19 cellular contexts compared by ENCODE assay signal in the genomic region with DNA sequence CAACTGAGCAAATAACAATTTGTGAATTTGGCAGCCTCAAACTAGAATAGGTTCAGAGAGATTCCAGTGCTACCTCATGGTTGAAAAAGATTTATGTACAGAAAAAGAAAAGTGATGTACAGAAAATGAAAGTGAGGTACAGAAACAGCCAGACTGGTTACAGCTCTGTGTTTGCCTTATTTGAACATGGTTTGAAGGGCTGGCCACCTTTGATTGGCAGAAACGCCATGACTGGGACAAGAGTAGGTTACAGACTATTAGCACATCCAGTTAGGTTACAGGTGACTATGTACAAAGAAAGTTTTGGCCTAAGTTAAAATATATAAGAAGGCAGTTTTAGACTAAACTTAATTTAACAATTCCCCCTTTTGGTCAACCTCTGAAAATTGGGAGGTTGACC.
"Had no signal": no experiment of that assay in that cellular context is flagged by ENCODE, and none has a peak within 500 bp of the region (broad histone marks: within the 10 kb centered on the region; RNA-seq: fewer than 3 reads in every experiment).

No MANE protein-coding gene starts in this region.

- H3K36me3 Mint-ChIP-seq: memory B cell; stimulated activated effector memory CD8-positive, alpha-beta T cell treated with anti-CD3 and anti-CD28 coated beads, Interleukin-12 subunit alpha, Interleukin-12 subunit beta, amount 100 ng/mL, for 72 hours had no signal

- H3K27ac ChIP-seq: dorsolateral prefrontal cortex, ovary, psoas muscle, sigmoid colon, suprapubic skin, vagina had no signal

- H3K9me3 ChIP-seq: ovary, psoas muscle, suprapubic skin, vagina had no signal

- H3K4me1 Mint-ChIP-seq: stimulated activated effector memory CD8-positive, alpha-beta T cell treated with anti-CD3 and anti-CD28 coated beads, Interleukin-12 subunit alpha, Interleukin-12 subunit beta, amount 100 ng/mL, for 72 hours had no signal

- H3K27me3 Mint-ChIP-seq: memory B cell had no signal

- ATAC-seq: psoas muscle; right cardiac atrium; stimulated activated effector memory CD8-positive, alpha-beta T cell treated with anti-CD3 and anti-CD28 coated beads, Interleukin-12 subunit alpha, Interleukin-12 subunit beta, amount 100 ng/mL, for 72 hours had no signal

- DNase-seq: dorsolateral prefrontal cortex; effector CD4-positive, alpha-beta T cell; hypothalamus; kidney; occipital lobe; ovary; posterior cingulate gyrus; psoas muscle; right cardiac atrium; sigmoid colon; stimulated activated CD4-positive, alpha-beta T cell treated with anti-CD3 and anti-CD28 coated beads, Interleukin-2, amount 100 ng/mL, for 24 hours; stimulated activated CD4-positive, alpha-beta T cell treated with anti-CD3 and anti-CD28 coated beads, Interleukin-4, amount 100 ng/mL, for 24 hours; stimulated activated naive CD4-positive, alpha-beta T cell treated with Interleukin-2 at 50 U/mL for 16 hours; trophoblast cell had no signal

- H3K27me3 ChIP-seq: dorsolateral prefrontal cortex, ovary, sigmoid colon, suprapubic skin, vagina had no signal

- H3K4me3 ChIP-seq: dorsolateral prefrontal cortex, lung, ovary, psoas muscle, sigmoid colon, suprapubic skin, vagina had no signal

- H3K4me3 Mint-ChIP-seq: memory B cell; stimulated activated effector memory CD8-positive, alpha-beta T cell treated with anti-CD3 and anti-CD28 coated beads, Interleukin-12 subunit alpha, Interleukin-12 subunit beta, amount 100 ng/mL, for 72 hours had no signal

- H3K27ac Mint-ChIP-seq: memory B cell; stimulated activated effector memory CD8-positive, alpha-beta T cell treated with anti-CD3 and anti-CD28 coated beads, Interleukin-12 subunit alpha, Interleukin-12 subunit beta, amount 100 ng/mL, for 72 hours had no signal

- H3K4me1 ChIP-seq: psoas muscle, sigmoid colon, suprapubic skin, vagina had no signal

- H3K36me3 ChIP-seq: ovary, sigmoid colon, suprapubic skin, vagina had no signal

- H3K9me3 Mint-ChIP-seq: memory B cell had no signal
